In the genomic region with DNA sequence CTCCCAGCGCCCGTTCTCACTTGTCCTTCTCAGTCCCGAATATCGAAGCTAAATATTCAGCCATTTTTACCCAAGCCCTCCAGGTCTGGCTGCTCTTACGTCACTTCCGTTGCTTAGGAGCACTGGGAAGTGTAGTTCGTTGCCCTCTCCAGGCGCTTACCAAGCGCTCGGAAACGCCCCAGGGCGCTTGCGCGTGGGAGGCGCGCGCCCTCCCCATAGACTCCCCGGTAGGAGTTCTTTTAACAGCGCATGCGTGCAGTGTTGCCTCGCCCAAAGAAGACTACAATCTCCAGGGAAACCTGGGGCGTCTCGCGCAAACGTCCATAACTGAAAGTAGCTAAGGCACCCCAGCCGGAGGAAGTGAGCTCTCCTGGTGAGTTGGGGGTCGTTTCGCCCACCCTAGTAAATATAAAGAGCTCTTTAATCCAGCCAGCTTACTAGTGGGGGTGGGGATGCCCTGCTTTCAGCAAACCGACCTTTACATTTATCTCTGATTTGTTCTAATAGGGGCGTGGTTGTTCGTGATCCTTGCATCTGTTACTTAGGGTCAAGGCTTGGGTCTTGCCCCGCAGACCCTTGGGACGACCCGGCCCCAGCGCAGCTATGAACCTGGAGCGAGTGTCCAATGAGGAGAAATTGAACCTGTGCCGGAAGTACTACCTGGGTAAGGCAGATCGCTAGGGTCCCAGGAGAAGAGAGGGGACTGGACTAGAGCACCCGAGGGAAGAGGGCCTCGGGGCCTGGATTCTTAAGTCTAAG, we compare ENCODE assay signal across 8 cellular contexts. TPM values are rescaled to one million over a fixed set of nuclear protein-coding genes. Genes with fewer than 3 reads are reported as not detected.
DNase-seq lines count a peak whose midpoint lies in the region; ATAC-seq and TF ChIP-seq lines count a peak whose summit lies in the region.

A gene with protein sequence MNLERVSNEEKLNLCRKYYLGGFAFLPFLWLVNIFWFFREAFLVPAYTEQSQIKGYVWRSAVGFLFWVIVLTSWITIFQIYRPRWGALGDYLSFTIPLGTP (plus strand): TSS at position 324 of the 759 bp plus-strand sequence. CDS start 280 bp downstream, at position 604.
Gene U2AF1L4 (minus strand): TSS at position 91 of the 759 bp plus-strand sequence. CDS start 27 bp downstream, at position 64.

- no peaks in the 10 kb centered on the region for H3K27me3 ChIP-seq in SK-N-SH (ENCODE audit: insufficient read depth)
- no peaks in the 10 kb centered on the region for H3K27me3 ChIP-seq in gastroesophageal sphincter
- no peaks in the 10 kb centered on the region for H3K27me3 ChIP-seq in neuronal stem cell (ENCODE audit: control insufficient read depth in 3 of 3, insufficient read depth in 3 of 3, low read depth in 1 of 3, low read length in 3 of 3)
- peaks cover 0 to 4% (median 0%) of the 10 kb centered on the region in 5 donors for H3K27me3 ChIP-seq in subcutaneous abdominal adipose tissue (ENCODE audit: control insufficient read depth in 5 of 5, insufficient read depth in 4 of 5, low read length in 5 of 5)

- peaks cover 19% of the 10 kb centered on the region for H3F3A ChIP-seq in SK-N-SH (replicated peaks; ENCODE audit: insufficient read depth)

- no peak within 1 kb of the TSS for H2BK15ac ChIP-seq in neuronal stem cell (ENCODE audit: low read length)

- ATAC-seq in HG02571 (IDR thresholded peaks at IDR 0.05; ENCODE audit: unreplicated experiment) (peak; percentile 37), gastroesophageal sphincter (peak; percentile 82)

- H3K9ac ChIP-seq in SK-N-SH (peak within 1 kb of the TSS; percentile 90), neuronal stem cell (ENCODE audit: low read depth, low read length, poor library complexity) (peak within 1 kb of the TSS; percentile 80), subcutaneous abdominal adipose tissue (ENCODE audit: low read length in 5 of 5) (peak within 1 kb of the TSS; percentile 76 to 96 (median 89))

- H3K18ac ChIP-seq in neuronal stem cell (ENCODE audit: low read length) = peak within 1 kb of the TSS; percentile 67

- H3K79me1 ChIP-seq in neuronal stem cell (ENCODE audit: low read depth, low read length) = peaks cover 8% of the 10 kb centered on the region

- H3K27me3 Mint-ChIP-seq in activated naive CD4-positive, alpha-beta T cell treated with anti-CD3 and anti-CD28 coated beads, Interleukin-2, amount 10 ng/mL, durations not matched to agents 7 days and 5 days = no peaks in the 10 kb centered on the region

- H2BK5ac ChIP-seq in neuronal stem cell (ENCODE audit: low read length) = peak within 1 kb of the TSS; percentile 62

- peaks cover 43% of the 10 kb centered on the region for H3K79me2 ChIP-seq in SK-N-SH (ENCODE audit: insufficient read depth)

- H3K23ac ChIP-seq in neuronal stem cell (ENCODE audit: low read depth, low read length, poor library complexity) = no peak within 1 kb of the TSS

- no peak within 1 kb of the TSS for H3K4ac ChIP-seq in neuronal stem cell (ENCODE audit: low read length)

- H4K20me1 ChIP-seq in SK-N-SH (ENCODE audit: insufficient read depth) = no peaks in the 10 kb centered on the region

- peak within 1 kb of the TSS; percentile 90 for H3K4me2 ChIP-seq in SK-N-SH
- peak within 1 kb of the TSS; percentile 76 for H3K4me2 ChIP-seq in neuronal stem cell (ENCODE audit: insufficient read depth, low read length, poor library complexity, severe bottlenecking)

- peak within 1 kb of the TSS; percentile 100 for H3K4me3 Mint-ChIP-seq in activated naive CD4-positive, alpha-beta T cell treated with anti-CD3 and anti-CD28 coated beads, Interleukin-2, amount 10 ng/mL, durations not matched to agents 7 days and 5 days

- H3K4me1 ChIP-seq in SK-N-SH (ENCODE audit: control insufficient read depth in 1 of 2, insufficient read depth in 2 of 2, low read depth in 1 of 2, low read length in 1 of 2) = peaks cover 13 to 24% of the 10 kb centered on the region in 2 experiments; a peak in 3 of 4 replicates
- peaks cover 0 to 79% (median 32%) of the 10 kb centered on the region in 3 donors for H3K4me1 ChIP-seq in gastroesophageal sphincter
- H3K4me1 ChIP-seq in neuronal stem cell (ENCODE audit: control insufficient read depth in 2 of 2, insufficient read depth in 1 of 2, low read depth in 1 of 2, low read length in 2 of 2) = peaks cover 9 to 12% of the 10 kb centered on the region in 2 donors
- peaks cover 20 to 60% (median 50%) of the 10 kb centered on the region in 5 donors for H3K4me1 ChIP-seq in subcutaneous abdominal adipose tissue (ENCODE audit: control insufficient read depth in 5 of 5, insufficient read depth in 5 of 5, low read length in 5 of 5)

- peaks cover 73% of the 10 kb centered on the region for H3K4me1 Mint-ChIP-seq in activated naive CD4-positive, alpha-beta T cell treated with anti-CD3 and anti-CD28 coated beads, Interleukin-2, amount 10 ng/mL, durations not matched to agents 7 days and 5 days

- H4K8ac ChIP-seq in neuronal stem cell (ENCODE audit: low read depth, low read length) = no peak within 1 kb of the TSS

- H3K36me3 ChIP-seq in SK-N-SH (replicated peaks in 1 of 2; ENCODE audit: control insufficient read depth in 1 of 2, insufficient read depth in 2 of 2, low read length in 1 of 2) = peaks cover 3 to 12% of the 10 kb centered on the region in 2 experiments
- H3K36me3 ChIP-seq in gastroesophageal sphincter = peaks cover 0 to 19% of the 10 kb centered on the region in 2 donors
- peaks cover 6 to 8% of the 10 kb centered on the region in 2 donors for H3K36me3 ChIP-seq in neuronal stem cell (replicated peaks in 1 of 2; ENCODE audit: control insufficient read depth in 2 of 2, insufficient read depth in 2 of 2, low read length in 2 of 2)
- peaks cover 0 to 15% (median 4%) of the 10 kb centered on the region in 5 donors for H3K36me3 ChIP-seq in subcutaneous abdominal adipose tissue (ENCODE audit: control insufficient read depth in 5 of 5, insufficient read depth in 5 of 5, low read length in 5 of 5)

- DNase-seq in GF-D8 (lab: John Stamatoyannopoulos, UW) = peak; percentile 99
- DNase-seq in NCI-H1092 (lab: John Stamatoyannopoulos, UW) = peak; percentile 97
- peak; percentile 86 for DNase-seq in SK-N-SH
- peak; percentile 97 for DNase-seq in activated naive CD4-positive, alpha-beta T cell treated with anti-CD3 and anti-CD28 coated beads, Interleukin-2, amount 10 ng/mL, durations not matched to agents 7 days and 5 days
- DNase-seq in neuronal stem cell (ENCODE audit: low spot score) = peak; percentile 99

- H3K36me3 Mint-ChIP-seq in activated naive CD4-positive, alpha-beta T cell treated with anti-CD3 and anti-CD28 coated beads, Interleukin-2, amount 10 ng/mL, durations not matched to agents 7 days and 5 days = peaks cover 25% of the 10 kb centered on the region

- POLR2A ChIA-PET in SK-N-SH (lab: Yijun Ruan, JAX) = interaction anchor here (0.8 to 1.2 kb wide), 4 partner anchors 11 to 186 kb away, joined by 3 to 5 read pairs (median 3); partner anchors contain the start of genes HSPB6 and PROSER3

- no peak for TF ChIP-seq POLR2A in gastroesophageal sphincter (IDR thresholded peaks at IDR 0.05)

- no peak within 1 kb of the TSS for H4K91ac ChIP-seq in neuronal stem cell (ENCODE audit: low read depth, low read length, poor library complexity)

- CTCF ChIA-PET in SK-N-SH (lab: Yijun Ruan, JAX) = interaction anchor here (1.2 to 2.4 kb wide), 5 partner anchors 10 to 74 kb away, joined by 3 to 11 read pairs (median 4); partner anchors contain the start of gene HSPB6
- CTCF ChIA-PET in activated naive CD4-positive, alpha-beta T cell treated with anti-CD3 and anti-CD28 coated beads, Interleukin-2, amount 10 ng/mL, durations not matched to agents 7 days and 5 days (lab: Charles Lee) = interaction anchor here (1.2 to 1.7 kb wide), 3 partner anchors 27 to 51 kb away, joined by 3 to 7 read pairs (median 4); no protein-coding TSS in a partner anchor

- H3K27ac ChIP-seq in SK-N-SH (ENCODE audit: low read depth in 2 of 2, low read length in 1 of 2) (peak within 1 kb of the TSS; percentile 97 to 98), gastroesophageal sphincter (peak within 1 kb of the TSS; percentile 98 to 100 (median 100)), neuronal stem cell (replicated peaks; ENCODE audit: low read length) (peak within 1 kb of the TSS; percentile 90), subcutaneous abdominal adipose tissue (ENCODE audit: low read depth, low read length) (peak within 1 kb of the TSS; percentile 99)

- TF ChIP-seq EP300 in SK-N-SH (IDR thresholded peaks at IDR 0.05; ENCODE audit: borderline replicate concordance in 1 of 2, low read depth in 1 of 2, low read length in 1 of 2) (no peak), gastroesophageal sphincter (IDR thresholded peaks at IDR 0.05) (no peak)

- TF ChIP-seq CTCF in SK-N-SH (IDR thresholded peaks at IDR 0.05) = no peak
- TF ChIP-seq CTCF in gastroesophageal sphincter (IDR thresholded peaks at IDR 0.05) = peak in 2 of 4 experiments; percentile 2 to 21

- H3K4me3 ChIP-seq in SK-N-SH (ENCODE audit: low read depth in 2 of 2, low read length in 1 of 2) = peak within 1 kb of the TSS; percentile 83 to 95
- peak within 1 kb of the TSS; percentile 76 to 86 for H3K4me3 ChIP-seq in gastroesophageal sphincter
- H3K4me3 ChIP-seq in neuronal stem cell (ENCODE audit: low read length in 2 of 2) = peak within 1 kb of the TSS; percentile 74 to 86
- peak within 1 kb of the TSS; percentile 79 to 94 (median 88) for H3K4me3 ChIP-seq in subcutaneous abdominal adipose tissue (ENCODE audit: low read depth in 1 of 5, low read length in 5 of 5)

- no peak within 1 kb of the TSS for H2BK120ac ChIP-seq in neuronal stem cell (ENCODE audit: low read depth, low read length)

- H3K14ac ChIP-seq in neuronal stem cell (ENCODE audit: low read length) = no peak within 1 kb of the TSS

- H2BK12ac ChIP-seq in neuronal stem cell (ENCODE audit: low read length) = no peak within 1 kb of the TSS

- TF ChIP-seq RAD21 in SK-N-SH (IDR thresholded peaks at IDR 0.05; ENCODE audit: low read length) = no peak

- H3K9me3 Mint-ChIP-seq in activated naive CD4-positive, alpha-beta T cell treated with anti-CD3 and anti-CD28 coated beads, Interleukin-2, amount 10 ng/mL, durations not matched to agents 7 days and 5 days = no peaks in the 10 kb centered on the region

- H3K9me3 ChIP-seq in SK-N-SH = no peaks in the 10 kb centered on the region
- H3K9me3 ChIP-seq in gastroesophageal sphincter = no peaks in the 10 kb centered on the region
- H3K9me3 ChIP-seq in neuronal stem cell (replicated peaks in 1 of 2; ENCODE audit: control insufficient read depth in 2 of 2, insufficient read depth in 1 of 2, low read depth in 1 of 2, low read length in 2 of 2) = no peaks in the 10 kb centered on the region
- peaks cover 0 to 2% (median 0%) of the 10 kb centered on the region in 5 donors for H3K9me3 ChIP-seq in subcutaneous abdominal adipose tissue (ENCODE audit: control insufficient read depth in 5 of 5, low read length in 5 of 5)

- H3K27ac Mint-ChIP-seq in activated naive CD4-positive, alpha-beta T cell treated with anti-CD3 and anti-CD28 coated beads, Interleukin-2, amount 10 ng/mL, durations not matched to agents 7 days and 5 days = peak within 1 kb of the TSS; percentile 99

- under 1% methylated on average over 21 of the region's 40 CpGs for WGBS in SK-N-SH (ENCODE audit: low lambda C conversion rate)
- WGBS in gastroesophageal sphincter (ENCODE audit: low coverage in 1 of 2), 2 donors = 0 to 4% methylated on average over 4 to 9 of the region's 40 CpGs
- no CpG with 5 or more reads among the region's 40 CpGs for WGBS in neuronal stem cell (ENCODE audit: extremely low coverage in 2 of 2, insufficient read length in 2 of 2, insufficient replicate concordance in 1 of 2), 2 donors

- H3K9me2 ChIP-seq in SK-N-SH = no peaks in the 10 kb centered on the region

- peak within 1 kb of the TSS; percentile 70 for H2AK5ac ChIP-seq in neuronal stem cell (ENCODE audit: low read depth, low read length)

- H2AFZ ChIP-seq in SK-N-SH (ENCODE audit: low read depth) (peak within 1 kb of the TSS; percentile 72), neuronal stem cell (ENCODE audit: low read length) (peak within 1 kb of the TSS; percentile 91)

RNA-seq across cellular contexts. Expression of the first gene that starts in this region (rescaled TPM):
- 66.3 and 99.2 TPM in 2 replicates for polyA plus RNA-seq in SK-N-SH (2012; rRNA removed)
- 61.7 and 73.5 TPM in 2 replicates for polyA plus RNA-seq in SK-N-SH (2012; cell fraction: cytosol; rRNA removed)
- 29.1 and 42.7 TPM in 2 replicates for polyA plus RNA-seq in SK-N-SH (2012; cell fraction: nucleus; rRNA removed)
- 10 to 100 TPM; 20.4 to 35.7 (median 29.5) TPM for total RNA-seq in gastroesophageal sphincter
- 84.6 TPM for polyA plus RNA-seq in neuronal stem cell (2013, experiment 1 of 2)
- polyA plus RNA-seq in neuronal stem cell (2013, experiment 2 of 2) = 82.8 TPM

RNA-seq across cellular contexts. Expression of gene U2AF1L4, which starts in this region (rescaled TPM):
- 25.9 and 29.4 TPM in 2 replicates for polyA plus RNA-seq in SK-N-SH (2012; rRNA removed)
- polyA plus RNA-seq in SK-N-SH (2012; cell fraction: cytosol; rRNA removed) = 14.9 and 16.6 TPM in 2 replicates
- polyA plus RNA-seq in SK-N-SH (2012; cell fraction: nucleus; rRNA removed) = 109 and 119 TPM in 2 replicates
- total RNA-seq in gastroesophageal sphincter = 10 to 100 TPM in 3 of 4 donors, 1 to 10 TPM in 1; 7.5 to 29.3 (median 23.7) TPM
- 13.5 TPM for polyA plus RNA-seq in neuronal stem cell (2013, experiment 1 of 2)
- 14.3 TPM for polyA plus RNA-seq in neuronal stem cell (2013, experiment 2 of 2)

Comparison
In these comparisons a context has a peak if more than half of its experiments do, and no peak if none do; other contexts are left out.
1. Peak in every context shown above with its lines: DNase-seq, ATAC-seq, H3K4me3 ChIP-seq and H3K27ac ChIP-seq.